Comparison of ENCODE assay signal across 1 cellular context in the genomic region with DNA sequence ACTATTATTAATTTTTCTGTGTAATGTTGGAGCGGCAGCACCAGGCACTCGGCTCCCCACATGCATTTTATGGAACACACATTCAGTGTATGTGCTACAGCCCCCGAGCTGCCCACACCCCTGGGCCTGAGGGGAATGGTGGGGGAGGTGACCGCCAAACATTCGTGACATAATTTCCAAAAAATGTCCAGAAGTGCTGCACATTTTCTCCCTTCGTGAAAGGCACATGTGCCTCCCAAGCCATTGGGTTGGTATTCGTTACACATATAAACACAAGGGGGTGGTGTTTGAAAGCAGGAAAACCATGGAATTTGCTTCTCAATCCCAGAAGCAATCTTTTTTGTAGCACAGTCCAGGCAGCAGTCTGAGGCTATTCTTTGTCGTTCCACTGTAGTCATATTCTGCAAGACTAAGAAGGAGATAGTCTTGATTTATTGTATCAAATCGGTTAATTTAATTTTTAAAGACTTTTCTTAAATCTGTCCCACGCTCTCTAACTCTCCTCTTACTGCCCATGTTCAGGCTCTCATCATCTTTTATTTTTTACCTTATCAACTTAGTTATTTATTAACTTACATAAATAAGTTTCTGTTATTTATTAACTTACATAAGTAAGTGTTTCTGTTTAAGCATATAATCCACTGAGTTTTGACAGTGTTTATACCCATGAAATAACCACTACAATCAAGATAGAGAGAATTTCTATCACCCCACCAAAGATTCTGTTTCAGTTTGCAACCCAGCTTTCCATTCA.
TF ChIP-seq lines count a peak whose summit lies in the region.

No MANE protein-coding gene starts in this region.

TF ChIP-seq in endothelial cell of umbilical vein, 7 proteins besides CTCF, POLR2A, EP300 and RAD21 (continued from another document):
- no peak for TF ChIP-seq POLR2AphosphoS5 (IDR thresholded peaks at IDR 0.05; ENCODE audit: insufficient read depth, low read depth, low read length)
TF ChIP-seq in endothelial cell of umbilical vein: peak in this region for 0.
